Comparison of ENCODE assay signal across 19 cellular contexts in genomic region chr20:62799459-62799858, GRCh38. TPM values are rescaled to one million over a fixed set of nuclear protein-coding genes. Genes with fewer than 3 reads are reported as not detected.
A peak's percentile ranks its signal among the peaks of the same experiment; 100 is the strongest.
DNase-seq lines count a peak whose midpoint lies in the region; ATAC-seq, FAIRE-seq and TF ChIP-seq lines count a peak whose summit lies in the region.
"Had no signal": no experiment of that assay in that cellular context is flagged by ENCODE, and none has a peak within 500 bp of the region (broad histone marks: within the 10 kb centered on the region; RNA-seq: fewer than 3 reads in every experiment).

No MANE protein-coding gene starts in this region.

- no peak for TF ChIP-seq CTCF in HEK293 (tag by site-specific recombination; IDR thresholded peaks at IDR 0.05)
- TF ChIP-seq CTCF in astrocyte (IDR thresholded peaks at IDR 0.05; ENCODE audit: insufficient read depth, low read depth, low read length) = no peak
- no peak for TF ChIP-seq CTCF in nephron (IDR thresholded peaks at IDR 0.05; ENCODE audit: unreplicated experiment in 3 of 3)
- TF ChIP-seq CTCF in spleen (IDR thresholded peaks at IDR 0.05 in 8 of 11, conservative IDR thresholded peaks at IDR 0.05 in 3 of 11) = no peak

- intact Hi-C loops in spleen (cut with DNase I; ENCODE audit: low total_unique reads) = no loop called here

- 95 to 99% (median 98%) methylated on average over 17 to 19 of the region's 19 CpGs for WGBS in spleen, 5 donors

- no peak for DNase-seq in astrocyte (ENCODE audit: low read depth)
- no peak for DNase-seq in stimulated activated effector memory CD8-positive, alpha-beta T cell treated with anti-CD3 and anti-CD28 coated beads, Interleukin-12 subunit alpha, Interleukin-12 subunit beta, amount 100 ng/mL, for 72 hours (ENCODE audit: low spot score in 2 of 2)
- no peak for DNase-seq in spleen
- DNase-seq: ACHN; CD4-positive, alpha-beta memory T cell; DMS79; KG1; NCI-H1048; NCI-H1436 treated with DMSO at 0.1 percent for 48 hours; NCI-H2081; NCI-H524; SHP77 treated with DMSO at 0.1 percent for 48 hours had no signal

- H3K9me3 Mint-ChIP-seq in astrocyte (ENCODE audit: unreplicated experiment) = no peaks in the 10 kb centered on the region
- H3K9me3 Mint-ChIP-seq in nephron = no peaks in the 10 kb centered on the region
- no peaks in the 10 kb centered on the region for H3K9me3 Mint-ChIP-seq in stimulated activated effector memory CD8-positive, alpha-beta T cell treated with anti-CD3 and anti-CD28 coated beads, Interleukin-12 subunit alpha, Interleukin-12 subunit beta, amount 100 ng/mL, for 72 hours
- H3K9me3 Mint-ChIP-seq: GM23338 had no signal

- H3K27ac ChIP-seq in BLaER1 (0 out of 2 replicates have a peak overlapping the region, but pooled peaks have one; percentile 6), HEK293 (ENCODE audit: extremely low read depth, low read depth, low read length) (no peak overlapping the region), astrocyte (ENCODE audit: low read depth, low read length) (no peak overlapping the region), spleen (no peak overlapping the region)

- H3K27ac Mint-ChIP-seq in astrocyte (ENCODE audit: unreplicated experiment) = no peak overlapping the region
- H3K27ac Mint-ChIP-seq in nephron = no peak overlapping the region
- H3K27ac Mint-ChIP-seq in stimulated activated effector memory CD8-positive, alpha-beta T cell treated with anti-CD3 and anti-CD28 coated beads, Interleukin-12 subunit alpha, Interleukin-12 subunit beta, amount 100 ng/mL, for 72 hours = no peak overlapping the region
- H3K27ac Mint-ChIP-seq: GM23338 had no signal

- H4K20me1 ChIP-seq in BLaER1 (peaks cover 38% of the 10 kb centered on the region), astrocyte (ENCODE audit: insufficient read depth, low read length) (peaks cover 34% of the 10 kb centered on the region)

- no peak for ATAC-seq in GM18867 (IDR thresholded peaks at IDR 0.05; ENCODE audit: unreplicated experiment)
- no peak for ATAC-seq in stimulated activated effector memory CD8-positive, alpha-beta T cell treated with anti-CD3 and anti-CD28 coated beads, Interleukin-12 subunit alpha, Interleukin-12 subunit beta, amount 100 ng/mL, for 72 hours
- ATAC-seq: GM23338 had no signal

- H3K36me3 Mint-ChIP-seq in astrocyte (ENCODE audit: low read depth, unreplicated experiment) (peaks cover 18% of the 10 kb centered on the region), nephron (ENCODE audit: low read depth) (peaks cover 32% of the 10 kb centered on the region)
- peaks cover 76% of the 10 kb centered on the region for H3K36me3 Mint-ChIP-seq in stimulated activated effector memory CD8-positive, alpha-beta T cell treated with anti-CD3 and anti-CD28 coated beads, Interleukin-12 subunit alpha, Interleukin-12 subunit beta, amount 100 ng/mL, for 72 hours

- H3K9ac ChIP-seq in BLaER1 = peak overlapping the region; percentile 29; the same call in 1 of the 2 replicates
- no peak overlapping the region for H3K9ac ChIP-seq in astrocyte (ENCODE audit: low read length)

- H2AFZ ChIP-seq in astrocyte (ENCODE audit: low read depth, low read length) = no peak overlapping the region
- H2AFZ ChIP-seq: GM23338 had no signal

- H3K4me1 ChIP-seq in BLaER1 (peaks cover 70% of the 10 kb centered on the region), HEK293 (ENCODE audit: control insufficient read depth, insufficient read depth, low read length) (no peaks in the 10 kb centered on the region), astrocyte (ENCODE audit: insufficient read depth, low read length) (peaks cover 20% of the 10 kb centered on the region), spleen (peaks cover 11 to 64% (median 39%) of the 10 kb centered on the region in 6 donors)

- CTCF ChIA-PET in HEK293 (lab: Yijun Ruan, JAX) = interaction anchor here (1.1 kb wide), 1 partner anchor 9 kb away, joined by 3 read pairs; no protein-coding TSS in a partner anchor

- H3K4me1 Mint-ChIP-seq in astrocyte (ENCODE audit: low read depth, unreplicated experiment) (peaks cover 10% of the 10 kb centered on the region), nephron (peaks cover 32% of the 10 kb centered on the region)
- H3K4me1 Mint-ChIP-seq in stimulated activated effector memory CD8-positive, alpha-beta T cell treated with anti-CD3 and anti-CD28 coated beads, Interleukin-12 subunit alpha, Interleukin-12 subunit beta, amount 100 ng/mL, for 72 hours = peaks cover 28% of the 10 kb centered on the region

- H3K36me3 ChIP-seq in BLaER1 (peaks cover 46% of the 10 kb centered on the region), HEK293 (ENCODE audit: control insufficient read depth in 2 of 2, insufficient read depth in 1 of 2, low read length in 2 of 2) (peaks cover 0 to 46% of the 10 kb centered on the region in 2 experiments; a peak in 1 of 3 replicates), astrocyte (ENCODE audit: insufficient read depth, low read length) (peaks cover 7% of the 10 kb centered on the region), spleen (peaks cover 0 to 40% (median 37%) of the 10 kb centered on the region in 6 donors)

- H3K4me3 ChIP-seq in BLaER1 = no peak overlapping the region
- H3K4me3 ChIP-seq in HEK293 (ENCODE audit: low read depth, low read length) = no peak overlapping the region
- no peak overlapping the region for H3K4me3 ChIP-seq in astrocyte (ENCODE audit: insufficient read depth, low read depth, low read length)
- no peak overlapping the region for H3K4me3 ChIP-seq in spleen
- H3K4me3 ChIP-seq: GM23338 had no signal

- H3K4me3 Mint-ChIP-seq in astrocyte (ENCODE audit: unreplicated experiment) = peak overlapping the region; percentile 54
- peak overlapping the region in 2 of 3 experiments; percentile 74 to 76 for H3K4me3 Mint-ChIP-seq in nephron
- no peak overlapping the region for H3K4me3 Mint-ChIP-seq in stimulated activated effector memory CD8-positive, alpha-beta T cell treated with anti-CD3 and anti-CD28 coated beads, Interleukin-12 subunit alpha, Interleukin-12 subunit beta, amount 100 ng/mL, for 72 hours
- H3K4me3 Mint-ChIP-seq: GM23338 had no signal

- FAIRE-seq in astrocyte (lab: Jason Lieb, UNC) = no peak
- FAIRE-seq: D721Med, RCC 7860 had no signal

- H3K27me3 Mint-ChIP-seq in astrocyte (ENCODE audit: low read depth, unreplicated experiment) (no peaks in the 10 kb centered on the region), nephron (ENCODE audit: low read depth) (peaks cover 10% of the 10 kb centered on the region)

- H3K9me3 ChIP-seq in BLaER1 (no peaks in the 10 kb centered on the region), HEK293 (ENCODE audit: control insufficient read depth, insufficient read depth, low read depth, low read length) (no peaks in the 10 kb centered on the region), astrocyte (ENCODE audit: insufficient read depth, low read depth, low read length) (no peaks in the 10 kb centered on the region), spleen (no peaks in the 10 kb centered on the region)

- TF ChIP-seq POLR2A in spleen (IDR thresholded peaks at IDR 0.05) = no peak

- H3K79me2 ChIP-seq in astrocyte (ENCODE audit: insufficient read depth, low read length) = peaks cover 13% of the 10 kb centered on the region

- POLR2A ChIA-PET in HEK293 (lab: Yijun Ruan, JAX) = no interaction called here

- H3K27me3 ChIP-seq in BLaER1 = no peaks in the 10 kb centered on the region
- H3K27me3 ChIP-seq in astrocyte (ENCODE audit: insufficient read depth, low read length) = no peaks in the 10 kb centered on the region
- H3K27me3 ChIP-seq in spleen (replicated peaks in 1 of 7) = no peaks in the 10 kb centered on the region

- H3K4me2 ChIP-seq in BLaER1 (peak overlapping the region; percentile 40; the same call in 1 of the 2 replicates), astrocyte (ENCODE audit: low read length) (no peak overlapping the region)
- H3K4me2 ChIP-seq: GM23338 had no signal

TF ChIP-seq in HEK293, 187 proteins besides CTCF, POLR2A, EP300 and RAD21 (continues in another document):
- TF ChIP-seq ZNF398 (tag by site-specific recombination; IDR thresholded peaks at IDR 0.05) = no peak
- TF ChIP-seq HOXA7 (CRISPR knock-in tag; IDR thresholded peaks at IDR 0.05; ENCODE audit: borderline replicate concordance) = no peak
- TF ChIP-seq ZNF514 (tag by site-specific recombination; IDR thresholded peaks at IDR 0.05) = no peak
- 0 out of 2 replicates have a peak, but pooled peaks have one; percentile 35 for TF ChIP-seq HIC1 (tag by site-specific recombination; IDR thresholded peaks at IDR 0.05)

RNA-seq across cellular contexts. Expression of gene MRGBP, which starts 3.2 kb away (rescaled TPM):
- 18.7 and 19.3 TPM in 2 replicates for total RNA-seq in astrocyte
- total RNA-seq in spleen = 10 to 100 TPM in 4 of 7 donors, 1 to 10 TPM in 3; 8.5 to 15.7 (median 12.0) TPM
- 10 to 100 TPM; 10.6 to 13.1 (median 12.6) TPM for polyA plus RNA-seq in spleen

RNA-seq across cellular contexts. Expression of gene OGFR, which starts 5.2 kb away (rescaled TPM):
- total RNA-seq in astrocyte = 93.4 and 96.5 TPM in 2 replicates
- 10 to 100 TPM; 69.8 to 91.0 (median 78.2) TPM for total RNA-seq in spleen
- 100 to 1,000 TPM in 1 of 3 donors, 10 to 100 TPM in 2; 46.0 to 127 (median 66.9) TPM for polyA plus RNA-seq in spleen

RNA-seq across cellular contexts. Expression of gene COL9A3, which starts 17.4 kb away (rescaled TPM):
- total RNA-seq in astrocyte (43.0 and 54.3 TPM in 2 replicates), spleen (10 to 100 TPM in 3 of 7 donors, 1 to 10 TPM in 4; 1.2 to 16.7 (median 6.8) TPM)
- polyA plus RNA-seq in spleen = 10 to 100 TPM; 10.9 to 14.7 (median 13.1) TPM
- total RNA-seq: CD4-positive, alpha-beta memory T cell had no signal
